Comparison of ENCODE assay signal across 9 cellular contexts in genomic region chr1:206508956-206509355, GRCh38. TPM values are rescaled to one million over a fixed set of nuclear protein-coding genes. Genes with fewer than 3 reads are reported as not detected.
DNase-seq lines count a peak whose midpoint lies in the region; ATAC-seq and TF ChIP-seq lines count a peak whose summit lies in the region.
"Had no signal": no experiment of that assay in that cellular context is flagged by ENCODE, and none has a peak within 500 bp of the region (broad histone marks: within the 10 kb centered on the region; RNA-seq: fewer than 3 reads in every experiment).

No MANE protein-coding gene starts in this region.

- peak; percentile 49 for DNase-seq in AG09319 (ENCODE audit: extremely low read depth, low read depth)
- peak; percentile 45 for DNase-seq in HCEC 1CT
- peak in 1 of 10 donors; percentile 23 for DNase-seq in dorsolateral prefrontal cortex
- no peak for DNase-seq in natural killer cell
- no peak for DNase-seq in WERI-Rb-1
- DNase-seq in GOT3 (lab: John Stamatoyannopoulos, UW) = no peak
- DNase-seq in EL = no peak
- DNase-seq: NCI-H2171 treated with DMSO at 0.1 percent for 48 hours had no signal

- H3K36me3 Mint-ChIP-seq in natural killer cell = no peaks in the 10 kb centered on the region

- H3K27ac Mint-ChIP-seq in natural killer cell = peak overlapping the region in 1 of 2 donors; percentile 44

- peaks cover 30 to 41% of the 10 kb centered on the region in 2 donors for H3K4me1 Mint-ChIP-seq in natural killer cell

- H3K36me3 ChIP-seq in WERI-Rb-1 = no peaks in the 10 kb centered on the region

- H3K9me3 ChIP-seq in WERI-Rb-1 (ENCODE audit: severe bottlenecking) = no peaks in the 10 kb centered on the region

- peaks cover 0 to 6% of the 10 kb centered on the region in 2 donors for H3K27me3 Mint-ChIP-seq in natural killer cell (ENCODE audit: low read depth in 2 of 2)

- peak overlapping the region; percentile 50 for H3K4me3 Mint-ChIP-seq in natural killer cell

- peaks cover 0 to 33% (median 0%) of the 10 kb centered on the region in 45 donors for H3K27me3 ChIP-seq in dorsolateral prefrontal cortex
- peaks cover 10% of the 10 kb centered on the region for H3K27me3 ChIP-seq in WERI-Rb-1 (ENCODE audit: insufficient read depth, low read depth, severe bottlenecking)

- no peak for ATAC-seq in natural killer cell
- no peak for ATAC-seq in HG03175 (IDR thresholded peaks at IDR 0.05; ENCODE audit: unreplicated experiment)

- peak overlapping the region in 16 of 59 donors; percentile 0 to 70 (median 34) for H3K27ac ChIP-seq in dorsolateral prefrontal cortex
- no peak overlapping the region for H3K27ac ChIP-seq in WERI-Rb-1

- H3K9me3 Mint-ChIP-seq in natural killer cell = no peaks in the 10 kb centered on the region

- TF ChIP-seq CTCF in AG09319 (IDR thresholded peaks at IDR 0.05; ENCODE audit: low read depth, low read length) (no peak; the same call in 1 of the 2 replicates), dorsolateral prefrontal cortex (IDR thresholded peaks at IDR 0.05 in 54 of 56, conservative IDR thresholded peaks at IDR 0.05 in 2 of 56; ENCODE audit: low read depth in 1 of 56, partially characterized antibody in 56 of 56) (no peak), natural killer cell (IDR thresholded peaks at IDR 0.05) (no peak), WERI-Rb-1 (IDR thresholded peaks at IDR 0.05; ENCODE audit: low read depth, low read length) (no peak)

- H3K4me3 ChIP-seq in dorsolateral prefrontal cortex = peak overlapping the region in 56 of 59 donors; percentile 20 to 83 (median 69)
- no peak overlapping the region for H3K4me3 ChIP-seq in WERI-Rb-1 (ENCODE audit: low read depth, low read length)

- intact Hi-C loops in dorsolateral prefrontal cortex (cut with DNase I) = loop anchor here in 1 of 2 donors (5.0 kb wide), 1 partner anchor 33 kb away; no protein-coding TSS in a partner anchor
- intact Hi-C loops in natural killer cell (cut with micrococcal nuclease) = loop anchor here (5.0 kb wide), 1 partner anchor 43 kb away; no protein-coding TSS in a partner anchor

RNA-seq across cellular contexts. Expression of gene RASSF5, which starts 1.6 kb away (rescaled TPM):
- 10 to 100 TPM in 118 of 120 experiments, 1 to 10 TPM in 2; 7.5 to 31.8 (median 17.5) TPM for total RNA-seq in dorsolateral prefrontal cortex
- total RNA-seq in natural killer cell = 100 to 1,000 TPM; 231 to 333 (median 279) TPM

RNA-seq across cellular contexts. Expression of gene IKBKE, which starts 38.7 kb away (rescaled TPM):
- total RNA-seq in dorsolateral prefrontal cortex = 1 to 10 TPM; 1.3 to 8.1 (median 3.2) TPM
- 10 to 100 TPM; 31.6 to 34.6 (median 32.2) TPM for total RNA-seq in natural killer cell

Comparison
In these comparisons a context has a peak if more than half of its experiments do, and no peak if none do; other contexts are left out.
1. DNase-seq: peak in AG09319 (single experiment) and HCEC 1CT (single experiment); none in natural killer cell (single experiment), WERI-Rb-1 (single experiment), GOT3 (single experiment) and EL (single experiment).
2. RNA of gene RASSF5, which starts 1.6 kb away (total RNA-seq): 231 to 333 TPM in natural killer cell; 7.5 to 31.8 TPM in dorsolateral prefrontal cortex; every median in the first group is over 4 times any median in the second.